ENCODE assay signal across 23 cellular contexts in genomic region chr20:34367155-34367554, GRCh38. TPM values are rescaled to one million over a fixed set of nuclear protein-coding genes. Genes with fewer than 3 reads are reported as not detected.
DNase-seq lines count a peak whose midpoint lies in the region; ATAC-seq and TF ChIP-seq lines count a peak whose summit lies in the region.
"Had no signal": no experiment of that assay in that cellular context is flagged by ENCODE, and none has a peak within 500 bp of the region (broad histone marks: within the 10 kb centered on the region; RNA-seq: fewer than 3 reads in every experiment).

No MANE protein-coding gene starts in this region.

- H3K9me3 Mint-ChIP-seq in CD8-positive, alpha-beta T cell = no peaks in the 10 kb centered on the region
- H3K9me3 Mint-ChIP-seq in chondrocyte (ENCODE audit: low read depth) = no peaks in the 10 kb centered on the region
- no peaks in the 10 kb centered on the region for H3K9me3 Mint-ChIP-seq in natural killer cell treated with Interleukin-12 subunit alpha and Interleukin-12 subunit beta and Interleukin-15 and Interleukin-18, amount 100 ng/mL, for 72 hours

- no peak overlapping the region for H3K4me3 Mint-ChIP-seq in CD8-positive, alpha-beta T cell
- no peak overlapping the region for H3K4me3 Mint-ChIP-seq in chondrocyte (ENCODE audit: unreplicated experiment)
- H3K4me3 Mint-ChIP-seq in natural killer cell treated with Interleukin-12 subunit alpha and Interleukin-12 subunit beta and Interleukin-15 and Interleukin-18, amount 100 ng/mL, for 72 hours = peak overlapping the region; percentile 71
- H3K4me3 Mint-ChIP-seq: activated CD8-positive, alpha-beta memory T cell treated with anti-CD3 and anti-CD28 coated beads, Interleukin-2, amount 10 ng/mL, durations not matched to agents 7 days and 5 days had no signal

- no peaks in the 10 kb centered on the region for H3K27me3 ChIP-seq in CD8-positive, alpha-beta T cell (ENCODE audit: insufficient read depth, low read length)
- H3K27me3 ChIP-seq in OCI-LY1 (ENCODE audit: insufficient read depth, low read length) = no peaks in the 10 kb centered on the region
- H3K27me3 ChIP-seq: adrenal gland, esophagus muscularis mucosa, gastroesophageal sphincter had no signal

- H3K27ac Mint-ChIP-seq in CD8-positive, alpha-beta T cell = peak overlapping the region; percentile 67
- H3K27ac Mint-ChIP-seq in chondrocyte (ENCODE audit: unreplicated experiment) = peak overlapping the region; percentile 85
- peak overlapping the region; percentile 56 to 82 for H3K27ac Mint-ChIP-seq in natural killer cell treated with Interleukin-12 subunit alpha and Interleukin-12 subunit beta and Interleukin-15 and Interleukin-18, amount 100 ng/mL, for 72 hours

- no peaks in the 10 kb centered on the region for H3K27me3 Mint-ChIP-seq in CD8-positive, alpha-beta T cell (ENCODE audit: low read depth)
- no peaks in the 10 kb centered on the region for H3K27me3 Mint-ChIP-seq in chondrocyte (ENCODE audit: low read depth)
- no peaks in the 10 kb centered on the region for H3K27me3 Mint-ChIP-seq in natural killer cell treated with Interleukin-12 subunit alpha and Interleukin-12 subunit beta and Interleukin-15 and Interleukin-18, amount 100 ng/mL, for 72 hours
- H3K27me3 Mint-ChIP-seq: activated CD8-positive, alpha-beta memory T cell treated with anti-CD3 and anti-CD28 coated beads, Interleukin-2, amount 10 ng/mL, durations not matched to agents 7 days and 5 days had no signal

- intact Hi-C loops in CD8-positive, alpha-beta T cell (cut with DNase I, micrococcal nuclease) = loop anchor here in 1 of 2 experiments (10.0 kb wide), 1 partner anchor 1588 kb away; the partner anchor contains the start of gene SCAND1

- ATAC-seq in CD8-positive, alpha-beta T cell = no peak
- ATAC-seq in natural killer cell treated with Interleukin-12 subunit alpha and Interleukin-12 subunit beta and Interleukin-15 and Interleukin-18, amount 100 ng/mL, for 72 hours = no peak
- ATAC-seq in GM19328 (IDR thresholded peaks at IDR 0.05; ENCODE audit: unreplicated experiment) = no peak
- ATAC-seq: activated CD8-positive, alpha-beta memory T cell treated with anti-CD3 and anti-CD28 coated beads, Interleukin-2, amount 10 ng/mL, durations not matched to agents 7 days and 5 days; gastroesophageal sphincter; SK-N-SH treated with all-trans-retinoic acid at 6 μM for 48 hours had no signal

- H3K4me1 ChIP-seq in CD8-positive, alpha-beta T cell (ENCODE audit: insufficient read depth, low read length) = peaks cover 49% of the 10 kb centered on the region
- peaks cover 47% of the 10 kb centered on the region for H3K4me1 ChIP-seq in OCI-LY1 (ENCODE audit: insufficient read depth, low read length, severe bottlenecking)

- in situ Hi-C loops in ACHN (cut with HindIII; ENCODE audit: low pct_ligation_motif_present, low pct_unique_long_range_greater_than_20kb, low sequenced_read_pairs) = no loop called here

- H3K9ac ChIP-seq in OCI-LY1 (ENCODE audit: low read length) = no peak overlapping the region

- H3K36me3 ChIP-seq in CD8-positive, alpha-beta T cell (ENCODE audit: insufficient read depth, low read length) = peaks cover 10% of the 10 kb centered on the region
- peaks cover 33% of the 10 kb centered on the region for H3K36me3 ChIP-seq in OCI-LY1 (ENCODE audit: insufficient read depth, low read length)

- H3K4me1 Mint-ChIP-seq in CD8-positive, alpha-beta T cell (ENCODE audit: low read depth) = peaks cover 65% of the 10 kb centered on the region
- peaks cover 54% of the 10 kb centered on the region for H3K4me1 Mint-ChIP-seq in chondrocyte (ENCODE audit: low read depth)
- peaks cover 57 to 60% of the 10 kb centered on the region in 2 donors for H3K4me1 Mint-ChIP-seq in natural killer cell treated with Interleukin-12 subunit alpha and Interleukin-12 subunit beta and Interleukin-15 and Interleukin-18, amount 100 ng/mL, for 72 hours (ENCODE audit: low read depth in 2 of 2)

- peaks cover 37% of the 10 kb centered on the region for H3K36me3 Mint-ChIP-seq in CD8-positive, alpha-beta T cell
- H3K36me3 Mint-ChIP-seq in chondrocyte (ENCODE audit: low read depth) = peaks cover 37% of the 10 kb centered on the region
- peaks cover 24% of the 10 kb centered on the region for H3K36me3 Mint-ChIP-seq in natural killer cell treated with Interleukin-12 subunit alpha and Interleukin-12 subunit beta and Interleukin-15 and Interleukin-18, amount 100 ng/mL, for 72 hours

- no peak overlapping the region for H2AFZ ChIP-seq in OCI-LY1 (ENCODE audit: low read length)

- peak overlapping the region; percentile 13; the same call in 1 of the 2 replicates for H3K4me2 ChIP-seq in OCI-LY1 (ENCODE audit: low read length)

- H3K9me2 ChIP-seq in OCI-LY1 (ENCODE audit: low read depth, low read length) = no peaks in the 10 kb centered on the region

- H3K79me2 ChIP-seq in OCI-LY1 (ENCODE audit: insufficient read depth, low read length) = peaks cover 52% of the 10 kb centered on the region

- CTCF ChIA-PET in CD8-positive, alpha-beta T cell (lab: Charles Lee) = interaction anchor here (2.1 kb wide), 1 partner anchor 53 kb away, joined by 7 read pairs; no protein-coding TSS in a partner anchor

- DNase-seq in CD8-positive, alpha-beta T cell = no peak
- no peak for DNase-seq in chondrocyte (ENCODE audit: low spot score)
- DNase-seq in natural killer cell treated with Interleukin-12 subunit alpha and Interleukin-12 subunit beta and Interleukin-15 and Interleukin-18, amount 100 ng/mL, for 72 hours (ENCODE audit: low spot score) = no peak
- DNase-seq in NCI-H1105 treated with DMSO at 0.1 percent for 48 hours (lab: John Stamatoyannopoulos, UW) = no peak
- no peak for DNase-seq in ACHN
- DNase-seq in HUDEP-2 (lab: John Stamatoyannopoulos, UW; ENCODE audit: unreplicated experiment in 76 of 76) = no peak
- DNase-seq: activated CD4-positive, CD25-positive, alpha-beta regulatory T cell treated with anti-CD3 and anti-CD28 coated beads, Interleukin-2, amount 50 U/mL, for 72 hours; activated CD8-positive, alpha-beta memory T cell treated with anti-CD3 and anti-CD28 coated beads, Interleukin-2, amount 10 ng/mL, durations not matched to agents 7 days and 5 days; activated effector memory CD4-positive, alpha-beta T cell treated with anti-CD3 and anti-CD28 coated beads, Interleukin-2, amount 50 U/mL, for 16 hours; caudate nucleus; midbrain; NCI-H1694; NCI-H2227 treated with DMSO at 0.1 percent for 48 hours; nucleus accumbens; stimulated activated CD4-positive, alpha-beta T cell treated with anti-CD3 and anti-CD28 coated beads, Interleukin-15, amount 100 ng/mL, for 24 hours had no signal

- H3K27ac ChIP-seq in CD8-positive, alpha-beta T cell (ENCODE audit: low read depth, low read length) = no peak overlapping the region
- no peak overlapping the region for H3K27ac ChIP-seq in OCI-LY1 (ENCODE audit: low read depth, low read length, poor library complexity, severe bottlenecking)
- H3K27ac ChIP-seq: thoracic aorta had no signal

- POLR2A ChIA-PET in CD8-positive, alpha-beta T cell (lab: Charles Lee) = no interaction called here

- no peaks in the 10 kb centered on the region for H3F3A ChIP-seq in OCI-LY1 (ENCODE audit: insufficient read depth, low read length)

- TF ChIP-seq CTCF in CD8-positive, alpha-beta T cell (IDR thresholded peaks at IDR 0.05) = no peak
- TF ChIP-seq CTCF in OCI-LY1 (IDR thresholded peaks at IDR 0.05; ENCODE audit: low read length) (no peak), chondrocyte (IDR thresholded peaks at IDR 0.05) (no peak)

- no peak overlapping the region for H3K4me3 ChIP-seq in CD8-positive, alpha-beta T cell (ENCODE audit: low read depth, low read length)
- no peak overlapping the region for H3K4me3 ChIP-seq in OCI-LY1 (ENCODE audit: low read depth, low read length, poor library complexity, severe bottlenecking)
- H3K4me3 ChIP-seq: adrenal gland, esophagus muscularis mucosa, gastroesophageal sphincter, thoracic aorta had no signal

- H4K20me1 ChIP-seq in OCI-LY1 (ENCODE audit: insufficient read depth, low read length) = no peaks in the 10 kb centered on the region

- H3K9me3 ChIP-seq in CD8-positive, alpha-beta T cell (ENCODE audit: low read length) = no peaks in the 10 kb centered on the region
- H3K9me3 ChIP-seq in OCI-LY1 (ENCODE audit: low read length) = no peaks in the 10 kb centered on the region
- H3K9me3 ChIP-seq: adrenal gland, Caco-2, esophagus muscularis mucosa, gastroesophageal sphincter, thoracic aorta had no signal

RNA-seq across cellular contexts. Expression of gene ITCH, which starts 4.1 kb away (rescaled TPM):
- 10 to 100 TPM; 50.4 to 55.2 TPM for total RNA-seq in CD8-positive, alpha-beta T cell
- 58.2 to 96.9 TPM (median 84.8 TPM) in 3 replicates for total RNA-seq in chondrocyte
- total RNA-seq in natural killer cell treated with Interleukin-12 subunit alpha and Interleukin-12 subunit beta and Interleukin-15 and Interleukin-18, amount 100 ng/mL, for 72 hours = 10 to 100 TPM; 79.5 to 83.6 TPM
